23 cellular contexts compared by ENCODE assay signal in genomic region chr17:512311-512710, GRCh38.
DNase-seq lines count a peak whose midpoint lies in the region; ATAC-seq, FAIRE-seq and TF ChIP-seq lines count a peak whose summit lies in the region.
"Had no signal": no experiment of that assay in that cellular context is flagged by ENCODE, and none has a peak within 500 bp of the region (broad histone marks: within the 10 kb centered on the region; RNA-seq: fewer than 3 reads in every experiment).

No MANE protein-coding gene starts in this region.

- in situ Hi-C loops in gastrocnemius medialis (cut with MboI; ENCODE audit: low sequenced_read_pairs in 4 of 4), result no loop called here

- H3K9ac ChIP-seq in MM.1S (ENCODE audit: low read length), result no peak overlapping the region

- no peak overlapping the region for H3K4me2 ChIP-seq in GM23338
- H3K4me2 ChIP-seq in MM.1S (ENCODE audit: low read depth, low read length), result no peak overlapping the region

- H4K20me1 ChIP-seq in GM23338 (replicated peaks; ENCODE audit: insufficient read depth) (no peaks in the 10 kb centered on the region), MM.1S (ENCODE audit: insufficient read depth, low read length) (no peaks in the 10 kb centered on the region)

- intact Hi-C loops in left ventricle myocardium inferior (cut with micrococcal nuclease) (no loop called here), right cardiac atrium (cut with DNase I) (no loop called here), gastrocnemius medialis (cut with DNase I; ENCODE audit: low total_unique reads) (no loop called here)

- peaks cover 10% of the 10 kb centered on the region; the same call in 1 of the 3 replicates for H3K4me1 Mint-ChIP-seq in GM23338
- H3K4me1 Mint-ChIP-seq: activated B cell treated with CpG ODN at 0.5 μM for 24 hours; activated naive CD4-positive, alpha-beta T cell treated with anti-CD3 and anti-CD28 coated beads, Interleukin-2, amount 50 U/mL, for 24 hours; neural crest cell had no signal

- H3K79me2 ChIP-seq in GM23338 (replicated peaks; ENCODE audit: insufficient read depth), result no peaks in the 10 kb centered on the region
- H3K79me2 ChIP-seq in MM.1S (ENCODE audit: low read length), result no peaks in the 10 kb centered on the region

- no peak overlapping the region for H3K27ac Mint-ChIP-seq in GM23338
- H3K27ac Mint-ChIP-seq: activated B cell treated with CpG ODN at 0.5 μM for 24 hours; activated CD8-positive, alpha-beta T cell treated with anti-CD3 and anti-CD28 coated beads for 36 hours; activated naive CD4-positive, alpha-beta T cell treated with anti-CD3 and anti-CD28 coated beads, Interleukin-2, amount 50 U/mL, for 24 hours; activated T-cell treated with anti-CD3 and anti-CD28 coated beads, Interleukin-2, amount 50 U/mL, for 72 hours had no signal

- no peak overlapping the region for H2AFZ ChIP-seq in GM23338
- H2AFZ ChIP-seq in MM.1S (ENCODE audit: low read length), result no peak overlapping the region

- DNase-seq in left ventricle myocardium inferior (no peak), right cardiac atrium (no peak), gastrocnemius medialis (no peak), GM23338 (ENCODE audit: low spot score) (no peak), GM12891 (ENCODE audit: insufficient read length, low spot score) (no peak), MM.1S (no peak), ecto neural progenitor cell (ENCODE audit: low spot score) (no peak)
- DNase-seq: activated B cell treated with CpG ODN at 0.5 μM for 24 hours; activated CD8-positive, alpha-beta T cell treated with anti-CD3 and anti-CD28 coated beads for 36 hours; activated T-cell treated with anti-CD3 and anti-CD28 coated beads, Interleukin-2, amount 50 U/mL, for 72 hours; NCI-H1436 treated with DMSO at 0.1 percent for 48 hours; NCI-H2171 treated with DMSO at 0.1 percent for 48 hours; SHP77; stimulated activated CD4-positive, alpha-beta T cell treated with anti-CD3 and anti-CD28 coated beads, Interleukin-1b, Interleukin-23, amount 100 ng/mL, for 48 hours; stimulated activated naive CD4-positive, alpha-beta T cell treated with Interleukin-2 at 50 U/mL for 16 hours; T-helper 2 cell had no signal

- no peaks in the 10 kb centered on the region for H3K9me3 ChIP-seq in left ventricle myocardium inferior (replicated peaks)
- no peaks in the 10 kb centered on the region for H3K9me3 ChIP-seq in right cardiac atrium (ENCODE audit: control insufficient read depth, low read length)
- no peaks in the 10 kb centered on the region for H3K9me3 ChIP-seq in gastroesophageal sphincter
- H3K9me3 ChIP-seq in gastrocnemius medialis, result no peaks in the 10 kb centered on the region
- H3K9me3 ChIP-seq in MM.1S (replicated peaks; ENCODE audit: insufficient read depth, low read length), result no peaks in the 10 kb centered on the region

- H3K36me3 ChIP-seq in left ventricle myocardium inferior (no peaks in the 10 kb centered on the region), gastroesophageal sphincter (peaks cover 0 to 11% of the 10 kb centered on the region in 2 donors), gastrocnemius medialis (no peaks in the 10 kb centered on the region), GM23338 (ENCODE audit: insufficient read depth) (no peaks in the 10 kb centered on the region), MM.1S (replicated peaks; ENCODE audit: insufficient read depth, low read length) (no peaks in the 10 kb centered on the region)

- no peak for TF ChIP-seq POLR2A in gastroesophageal sphincter (IDR thresholded peaks at IDR 0.05)
- TF ChIP-seq POLR2A in gastrocnemius medialis (IDR thresholded peaks at IDR 0.05), result no peak
- TF ChIP-seq POLR2A in GM12891 (IDR thresholded peaks at IDR 0.05; ENCODE audit: low read depth, low read length), result no peak

- H3K4me1 ChIP-seq in left ventricle myocardium inferior (peaks cover 42% of the 10 kb centered on the region), right cardiac atrium (ENCODE audit: control insufficient read depth, insufficient read depth, low read length) (peaks cover 2% of the 10 kb centered on the region), gastroesophageal sphincter (peaks cover 0 to 31% (median 21%) of the 10 kb centered on the region in 3 donors), gastrocnemius medialis (peaks cover 22 to 27% of the 10 kb centered on the region in 2 donors), GM23338 (ENCODE audit: insufficient read depth) (0 out of 2 replicates have a peak, but pooled peaks cover 5% of the 10 kb centered on the region), MM.1S (ENCODE audit: low read length) (no peaks in the 10 kb centered on the region)

- TF ChIP-seq EP300 in gastroesophageal sphincter (IDR thresholded peaks at IDR 0.05), result no peak

- H3K9me2 ChIP-seq in GM23338 (ENCODE audit: insufficient read depth) (no peaks in the 10 kb centered on the region), MM.1S (replicated peaks; ENCODE audit: insufficient read depth, low read length) (no peaks in the 10 kb centered on the region)

- H3K4me3 ChIP-seq in left ventricle myocardium inferior, result no peak overlapping the region
- H3K4me3 ChIP-seq in right cardiac atrium (ENCODE audit: low read length), result no peak overlapping the region
- H3K4me3 ChIP-seq in gastroesophageal sphincter, result no peak overlapping the region
- peak overlapping the region; percentile 26 to 48 (median 36) for H3K4me3 ChIP-seq in gastrocnemius medialis
- no peak overlapping the region for H3K4me3 ChIP-seq in GM23338
- H3K4me3 ChIP-seq in MM.1S (ENCODE audit: low read length), result no peak overlapping the region
- H3K4me3 ChIP-seq: coronary artery, GM12878 had no signal

- TF ChIP-seq CTCF in left ventricle myocardium inferior (IDR thresholded peaks at IDR 0.05; ENCODE audit: borderline replicate concordance) (no peak), gastroesophageal sphincter (IDR thresholded peaks at IDR 0.05) (no peak), gastrocnemius medialis (IDR thresholded peaks at IDR 0.05 in 4 of 5, conservative IDR thresholded peaks at IDR 0.05 in 1 of 5) (no peak), GM23338 (conservative IDR thresholded peaks at IDR 0.05; ENCODE audit: low read depth in 2 of 2) (no peak), MM.1S (IDR thresholded peaks at IDR 0.05; ENCODE audit: low read length) (no peak)

- H3F3A ChIP-seq in GM23338 (replicated peaks; ENCODE audit: low read depth) (no peaks in the 10 kb centered on the region), MM.1S (ENCODE audit: insufficient read depth, low read length) (no peaks in the 10 kb centered on the region)

- H3K27me3 ChIP-seq in left ventricle myocardium inferior (ENCODE audit: low read depth) (no peaks in the 10 kb centered on the region), right cardiac atrium (ENCODE audit: control insufficient read depth, insufficient read depth) (no peaks in the 10 kb centered on the region), gastroesophageal sphincter (peaks cover 5% of the 10 kb centered on the region), gastrocnemius medialis (no peaks in the 10 kb centered on the region), GM23338 (ENCODE audit: insufficient read depth) (no peaks in the 10 kb centered on the region), MM.1S (replicated peaks; ENCODE audit: insufficient read depth, low read length) (peaks cover 17% of the 10 kb centered on the region)

- ATAC-seq in right cardiac atrium (no peak), gastroesophageal sphincter (no peak), gastrocnemius medialis (no peak), GM23338 (no peak)
- ATAC-seq: activated CD8-positive, alpha-beta T cell treated with anti-CD3 and anti-CD28 coated beads for 36 hours; activated T-cell treated with anti-CD3 and anti-CD28 coated beads, Interleukin-2, amount 50 U/mL, for 72 hours; GM12878 had no signal

- H3K27me3 Mint-ChIP-seq in GM23338 (ENCODE audit: insufficient read depth, low read depth, poor library complexity), result peaks cover 12% of the 10 kb centered on the region
- H3K27me3 Mint-ChIP-seq: activated CD8-positive, alpha-beta T cell treated with anti-CD3 and anti-CD28 coated beads for 36 hours; activated naive CD4-positive, alpha-beta T cell treated with anti-CD3 and anti-CD28 coated beads, Interleukin-2, amount 50 U/mL, for 24 hours had no signal

- H3K36me3 Mint-ChIP-seq in GM23338 (ENCODE audit: low read depth), result peaks cover 33% of the 10 kb centered on the region
- H3K36me3 Mint-ChIP-seq: activated naive CD4-positive, alpha-beta T cell treated with anti-CD3 and anti-CD28 coated beads, Interleukin-2, amount 50 U/mL, for 24 hours had no signal

- WGBS in right cardiac atrium, result 81% methylated on average over 6 of the region's 6 CpGs
- 62 to 69% methylated on average over 2 of the region's 6 CpGs for WGBS in gastroesophageal sphincter (ENCODE audit: low coverage in 1 of 2), 2 donors

- H3K4me3 Mint-ChIP-seq in GM23338, result no peak overlapping the region
- H3K4me3 Mint-ChIP-seq: activated B cell treated with CpG ODN at 0.5 μM for 24 hours; activated CD8-positive, alpha-beta T cell treated with anti-CD3 and anti-CD28 coated beads for 36 hours; activated naive CD4-positive, alpha-beta T cell treated with anti-CD3 and anti-CD28 coated beads, Interleukin-2, amount 50 U/mL, for 24 hours; activated T-cell treated with anti-CD3 and anti-CD28 coated beads, Interleukin-2, amount 50 U/mL, for 72 hours; neural crest cell had no signal

- no peak for FAIRE-seq in GM12891 (lab: Jason Lieb, UNC)
- FAIRE-seq: endothelial cell of umbilical vein, GM12878 had no signal

- peak overlapping the region; percentile 45 for H3K27ac ChIP-seq in left ventricle myocardium inferior (replicated peaks)
- no peak overlapping the region for H3K27ac ChIP-seq in right cardiac atrium (ENCODE audit: low read length)
- peak overlapping the region in 3 of 4 donors; percentile 4 to 58 (median 57) for H3K27ac ChIP-seq in gastroesophageal sphincter
- peak overlapping the region in 2 of 4 donors; percentile 45 to 57 for H3K27ac ChIP-seq in gastrocnemius medialis
- H3K27ac ChIP-seq in GM23338 (ENCODE audit: low read depth), result no peak overlapping the region
- no peak overlapping the region for H3K27ac ChIP-seq in MM.1S (ENCODE audit: low read length)
- H3K27ac ChIP-seq: C4-2B, coronary artery had no signal

- peaks cover 59% of the 10 kb centered on the region for H3K9me3 Mint-ChIP-seq in GM23338
- H3K9me3 Mint-ChIP-seq: activated B cell treated with CpG ODN at 0.5 μM for 24 hours; activated naive CD4-positive, alpha-beta T cell treated with anti-CD3 and anti-CD28 coated beads, Interleukin-2, amount 50 U/mL, for 24 hours had no signal

TF ChIP-seq in GM23338, 12 proteins besides CTCF, POLR2A, EP300 and RAD21 (continues in another document):
- TF ChIP-seq STAT1 (IDR thresholded peaks at IDR 0.05; ENCODE audit: unreplicated experiment), result no peak

TF ChIP-seq in GM12891, 5 proteins besides CTCF, POLR2A, EP300 and RAD21:
- no peak for TF ChIP-seq PAX5 (IDR thresholded peaks at IDR 0.05; ENCODE audit: insufficient read depth, low read length, severe bottlenecking)

Comparison
In these comparisons a context has a peak if more than half of its experiments do, and no peak if none do; other contexts are left out.
1. H3K27ac ChIP-seq: peak in left ventricle myocardium inferior (single experiment) and gastroesophageal sphincter (3 of 4); none in right cardiac atrium (single experiment), GM23338 (single experiment) and MM.1S (single experiment).
2. H3K4me3 ChIP-seq: peak in gastrocnemius medialis (4 of 4); none in left ventricle myocardium inferior (single experiment), right cardiac atrium (single experiment), gastroesophageal sphincter (0 of 2), GM23338 (single experiment) and MM.1S (single experiment).